In genomic region chr1:203273206-203273868, GRCh38 we compare ENCODE assay signal across 8 cellular contexts. TPM values are rescaled to one million over a fixed set of nuclear protein-coding genes. Genes with fewer than 3 reads are reported as not detected.
DNase-seq lines count a peak whose midpoint lies in the region; ATAC-seq and TF ChIP-seq lines count a peak whose summit lies in the region.

No MANE protein-coding gene starts in this region.

- H3K36me3 ChIP-seq in WERI-Rb-1, result no peaks in the 10 kb centered on the region
- no peaks in the 10 kb centered on the region for H3K36me3 ChIP-seq in breast epithelium

- TF ChIP-seq POLR2A in breast epithelium (IDR thresholded peaks at IDR 0.05), result no peak

- H3K4me3 Mint-ChIP-seq in immature natural killer cell, result peak overlapping the region; percentile 57 to 73 (median 64)

- DNase-seq in NCI-H2107 treated with DMSO at 0.1 percent for 48 hours (lab: John Stamatoyannopoulos, UW; ENCODE audit: unreplicated experiment) (peak; percentile 90), WERI-Rb-1 (peak; percentile 100), breast epithelium (ENCODE audit: low spot score in 2 of 2) (peak; percentile 84 to 86), immature natural killer cell (peak; percentile 89 to 90 (median 89))
- peak; percentile 85 to 91 for DNase-seq in stimulated activated CD4-positive, alpha-beta T cell treated with anti-CD3 and anti-CD28 coated beads, Interleukin-12 subunit alpha, Interleukin-12 subunit beta, amount 100 ng/mL, for 24 hours (ENCODE audit: low read depth in 2 of 2)

- peaks cover 0 to 5% (median 4%) of the 10 kb centered on the region in 3 donors for H3K27me3 Mint-ChIP-seq in immature natural killer cell (ENCODE audit: low read depth in 3 of 3)

- no peak overlapping the region for H3K27ac ChIP-seq in 22Rv1
- peak overlapping the region; percentile 65 for H3K27ac ChIP-seq in WERI-Rb-1
- H3K27ac ChIP-seq in breast epithelium, result peak overlapping the region; percentile 67 to 73

- peaks cover 4 to 20% of the 10 kb centered on the region in 2 donors for H3K4me1 ChIP-seq in breast epithelium

- H3K9me3 ChIP-seq in WERI-Rb-1 (ENCODE audit: severe bottlenecking) (no peaks in the 10 kb centered on the region), breast epithelium (no peaks in the 10 kb centered on the region)

- no peaks in the 10 kb centered on the region for H3K9me3 Mint-ChIP-seq in immature natural killer cell

- H3K4me3 ChIP-seq in WERI-Rb-1 (ENCODE audit: low read depth, low read length) (peak overlapping the region; percentile 11), breast epithelium (peak overlapping the region; percentile 1 to 50 (median 28))

- no peaks in the 10 kb centered on the region for H3K36me3 Mint-ChIP-seq in immature natural killer cell

- ATAC-seq in GM18517 (IDR thresholded peaks at IDR 0.05; ENCODE audit: unreplicated experiment) (peak; percentile 61), HG03066 (IDR thresholded peaks at IDR 0.05; ENCODE audit: low read depth, unreplicated experiment) (peak; percentile 57)

- peaks cover 32 to 44% of the 10 kb centered on the region in 2 donors for H3K4me1 Mint-ChIP-seq in immature natural killer cell

- peak overlapping the region; percentile 43 to 86 (median 81) for H3K27ac Mint-ChIP-seq in immature natural killer cell

- no peaks in the 10 kb centered on the region for H3K27me3 ChIP-seq in WERI-Rb-1 (ENCODE audit: insufficient read depth, low read depth, severe bottlenecking)
- H3K27me3 ChIP-seq in breast epithelium, result no peaks in the 10 kb centered on the region

- TF ChIP-seq CTCF in 22Rv1 (IDR thresholded peaks at IDR 0.05) (peak; percentile 100), WERI-Rb-1 (IDR thresholded peaks at IDR 0.05; ENCODE audit: low read depth, low read length) (peak; percentile 99), breast epithelium (IDR thresholded peaks at IDR 0.05) (peak; percentile 98 to 99 (median 99))

- intact Hi-C loops in breast epithelium (cut with DNase I; ENCODE audit: low total_unique reads), result loop anchor here (5.0 to 10.0 kb wide), 3 partner anchors 59 to 239 kb away; no protein-coding TSS in a partner anchor

RNA-seq across cellular contexts. Expression of gene BTG2, which starts 32.0 kb away (rescaled TPM):
- total RNA-seq in breast epithelium, result 100 to 1,000 TPM in 2 of 3 donors, 10 to 100 TPM in 1; 82.7 to 271 (median 102) TPM
- 100 to 1,000 TPM; 112 to 147 (median 127) TPM for polyA plus RNA-seq in immature natural killer cell

RNA-seq across cellular contexts. Expression of gene CHIT1, which starts 43.9 kb away (rescaled TPM):
- 10 to 100 TPM in 1 of 3 donors, 1 to 10 TPM in 1, not detected in 1; 5.1 to 15.2 TPM for total RNA-seq in breast epithelium
- polyA plus RNA-seq in immature natural killer cell, result not detected
